18 cellular contexts compared by ENCODE assay signal in the genomic region with DNA sequence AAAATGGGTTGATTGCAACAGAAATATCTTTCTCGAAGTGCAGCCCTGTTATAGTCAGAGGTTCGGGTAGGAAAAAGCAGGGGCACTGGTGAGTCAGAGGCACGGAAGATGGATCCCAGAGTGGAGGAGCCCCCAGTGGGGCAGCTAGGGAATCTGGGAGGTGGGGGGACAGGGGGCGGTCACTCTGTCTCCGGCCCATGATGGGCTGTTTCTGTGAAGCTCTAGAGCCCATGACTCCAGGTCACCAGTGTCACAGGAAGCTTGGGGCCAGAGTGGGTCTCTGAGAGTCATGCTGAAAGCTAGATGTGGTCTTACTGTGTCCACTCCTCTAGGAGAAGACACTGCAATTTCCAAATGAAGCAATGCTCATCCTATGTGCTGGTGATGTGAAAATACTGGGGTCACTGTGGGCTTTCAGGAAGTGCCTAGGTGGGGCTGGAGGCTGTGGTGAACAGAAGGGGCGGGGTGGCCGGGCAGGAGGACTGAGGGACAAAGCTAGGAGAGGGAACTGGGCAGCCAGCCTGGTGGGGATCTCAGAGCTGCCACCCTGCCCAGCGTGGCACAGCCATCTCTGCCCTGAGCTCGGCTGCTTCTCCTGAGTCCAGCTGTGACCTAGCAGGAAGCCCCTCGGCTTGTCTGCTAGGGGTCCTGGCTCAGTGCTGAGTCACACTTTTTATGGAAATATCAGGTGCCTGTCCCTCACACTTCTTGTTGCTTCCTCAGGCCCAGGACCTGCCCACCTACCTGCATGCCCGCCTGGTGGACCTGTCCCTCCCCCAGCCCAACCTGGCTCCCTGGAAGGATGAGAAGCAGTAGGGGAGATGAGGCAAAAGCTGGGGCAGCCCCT. TPM values are rescaled to one million over a fixed set of nuclear protein-coding genes. Genes with fewer than 3 reads are reported as not detected.
DNase-seq lines count a peak whose midpoint lies in the region; ATAC-seq and TF ChIP-seq lines count a peak whose summit lies in the region.
"Had no signal": no experiment of that assay in that cellular context is flagged by ENCODE, and none has a peak within 500 bp of the region (broad histone marks: within the 10 kb centered on the region; RNA-seq: fewer than 3 reads in every experiment).

No MANE protein-coding gene starts in this region.

- TF ChIP-seq CTCF in coronary artery (IDR thresholded peaks at IDR 0.05) = no peak

- H3K27ac ChIP-seq in coronary artery = no peak overlapping the region
- H3K27ac ChIP-seq: esophagus squamous epithelium, heart left ventricle, upper lobe of left lung had no signal

- no peak overlapping the region for H3K4me3 ChIP-seq in coronary artery
- H3K4me3 ChIP-seq: esophagus squamous epithelium, GM12878, heart left ventricle, upper lobe of left lung had no signal

- H3K27me3 Mint-ChIP-seq in activated T-cell treated with anti-CD3 and anti-CD28 coated beads, Interleukin-2, amount 50 U/mL, for 4 hours (ENCODE audit: low read depth) = no peaks in the 10 kb centered on the region
- H3K27me3 Mint-ChIP-seq in T-helper 17 cell = no peaks in the 10 kb centered on the region
- no peaks in the 10 kb centered on the region for H3K27me3 Mint-ChIP-seq in stimulated activated naive B cell treated with anti-CD40 and anti-IgM and Interleukin-4, amounts not matched to agents 10 μg/mL and 1 μg/mL and 100 μg/mL, for 72 hours

- peak overlapping the region; percentile 92 for H3K27ac Mint-ChIP-seq in T-helper 17 cell
- peak overlapping the region; percentile 79 for H3K27ac Mint-ChIP-seq in stimulated activated naive B cell treated with anti-CD40 and anti-IgM and Interleukin-4, amounts not matched to agents 10 μg/mL and 1 μg/mL and 100 μg/mL, for 72 hours
- H3K27ac Mint-ChIP-seq: WTC11 had no signal

- H3K4me1 Mint-ChIP-seq in activated T-cell treated with anti-CD3 and anti-CD28 coated beads, Interleukin-2, amount 50 U/mL, for 4 hours (ENCODE audit: low read depth) = peaks cover 49% of the 10 kb centered on the region
- H3K4me1 Mint-ChIP-seq in T-helper 17 cell = peaks cover 43% of the 10 kb centered on the region
- peaks cover 23 to 29% of the 10 kb centered on the region in 2 donors for H3K4me1 Mint-ChIP-seq in stimulated activated naive B cell treated with anti-CD40 and anti-IgM and Interleukin-4, amounts not matched to agents 10 μg/mL and 1 μg/mL and 100 μg/mL, for 72 hours
- H3K4me1 Mint-ChIP-seq: WTC11 had no signal

- no peaks in the 10 kb centered on the region for H3K36me3 Mint-ChIP-seq in activated T-cell treated with anti-CD3 and anti-CD28 coated beads, Interleukin-2, amount 50 U/mL, for 4 hours (ENCODE audit: insufficient read depth)
- no peaks in the 10 kb centered on the region for H3K36me3 Mint-ChIP-seq in T-helper 17 cell (ENCODE audit: low read depth)
- H3K36me3 Mint-ChIP-seq in stimulated activated naive B cell treated with anti-CD40 and anti-IgM and Interleukin-4, amounts not matched to agents 10 μg/mL and 1 μg/mL and 100 μg/mL, for 72 hours = peaks cover 0 to 8% of the 10 kb centered on the region in 2 donors

- no peaks in the 10 kb centered on the region for H3K9me3 Mint-ChIP-seq in activated T-cell treated with anti-CD3 and anti-CD28 coated beads, Interleukin-2, amount 50 U/mL, for 4 hours
- H3K9me3 Mint-ChIP-seq in stimulated activated naive B cell treated with anti-CD40 and anti-IgM and Interleukin-4, amounts not matched to agents 10 μg/mL and 1 μg/mL and 100 μg/mL, for 72 hours = no peaks in the 10 kb centered on the region

- H3K4me3 Mint-ChIP-seq in activated T-cell treated with anti-CD3 and anti-CD28 coated beads, Interleukin-2, amount 50 U/mL, for 4 hours = peak overlapping the region; percentile 59
- peak overlapping the region; percentile 84 for H3K4me3 Mint-ChIP-seq in T-helper 17 cell
- no peak overlapping the region for H3K4me3 Mint-ChIP-seq in stimulated activated naive B cell treated with anti-CD40 and anti-IgM and Interleukin-4, amounts not matched to agents 10 μg/mL and 1 μg/mL and 100 μg/mL, for 72 hours
- H3K4me3 Mint-ChIP-seq: WTC11 had no signal

- DNase-seq in activated T-cell treated with anti-CD3 and anti-CD28 coated beads, Interleukin-2, amount 50 U/mL, for 4 hours = no peak
- no peak for DNase-seq in activated T-cell treated with anti-CD3 and anti-CD28 coated beads, Interleukin-2, amount 50 U/mL, for 1 hour
- DNase-seq in T-helper 17 cell = no peak
- DNase-seq in coronary artery (ENCODE audit: low spot score) = peak; percentile 53
- no peak for DNase-seq in stimulated activated naive B cell treated with anti-CD40 and anti-IgM and Interleukin-4, amounts not matched to agents 10 μg/mL and 1 μg/mL and 100 μg/mL, for 72 hours
- DNase-seq: esophagus squamous epithelium, H7, heart left ventricle, mesendoderm, NCI-H2081, NCI-H774 had no signal

- ATAC-seq in activated T-cell treated with anti-CD3 and anti-CD28 coated beads, Interleukin-2, amount 50 U/mL, for 4 hours = no peak
- no peak for ATAC-seq in T-helper 17 cell
- ATAC-seq in stimulated activated naive B cell treated with anti-CD40 and anti-IgM and Interleukin-4, amounts not matched to agents 10 μg/mL and 1 μg/mL and 100 μg/mL, for 72 hours (replicated peaks) = no peak
- no peak for ATAC-seq in GM18498 (IDR thresholded peaks at IDR 0.05; ENCODE audit: unreplicated experiment)
- ATAC-seq in GM21390 (IDR thresholded peaks at IDR 0.05; ENCODE audit: unreplicated experiment) = no peak
- no peak for ATAC-seq in HG03342 (IDR thresholded peaks at IDR 0.05; ENCODE audit: unreplicated experiment)
- ATAC-seq: heart left ventricle, WTC11 had no signal

- no peaks in the 10 kb centered on the region for H3K9me3 ChIP-seq in T-helper 17 cell (ENCODE audit: control insufficient read depth, low read length, poor library complexity, severe bottlenecking)
- H3K9me3 ChIP-seq: esophagus squamous epithelium, heart left ventricle, Peyer's patch, upper lobe of left lung had no signal

RNA-seq across cellular contexts. Expression of a gene that starts 54.2 kb away (rescaled TPM):
- 100 to 1,000 TPM; 720 to 924 (median 743) TPM for total RNA-seq in activated T-cell treated with anti-CD3 and anti-CD28 coated beads, Interleukin-2, amount 50 U/mL, for 4 hours
- total RNA-seq in T-helper 17 cell = 10 to 100 TPM; 16.6 to 32.8 TPM

Comparison
In these comparisons a context has a peak if more than half of its experiments do, and no peak if none do; other contexts are left out.
1. H3K4me3 Mint-ChIP-seq: peak in activated T-cell treated with anti-CD3 and anti-CD28 coated beads, Interleukin-2, amount 50 U/mL, for 4 hours (single experiment) and T-helper 17 cell (single experiment); none in stimulated activated naive B cell treated with anti-CD40 and anti-IgM and Interleukin-4, amounts not matched to agents 10 μg/mL and 1 μg/mL and 100 μg/mL, for 72 hours (0 of 2).
2. RNA of a gene that starts 54.2 kb away (total RNA-seq): 720 to 924 TPM in activated T-cell treated with anti-CD3 and anti-CD28 coated beads, Interleukin-2, amount 50 U/mL, for 4 hours; 16.6 to 32.8 TPM in T-helper 17 cell; every median in the first group is over 10 times any median in the second.